Comparison of ENCODE assay signal across 19 cellular contexts in the genomic region with DNA sequence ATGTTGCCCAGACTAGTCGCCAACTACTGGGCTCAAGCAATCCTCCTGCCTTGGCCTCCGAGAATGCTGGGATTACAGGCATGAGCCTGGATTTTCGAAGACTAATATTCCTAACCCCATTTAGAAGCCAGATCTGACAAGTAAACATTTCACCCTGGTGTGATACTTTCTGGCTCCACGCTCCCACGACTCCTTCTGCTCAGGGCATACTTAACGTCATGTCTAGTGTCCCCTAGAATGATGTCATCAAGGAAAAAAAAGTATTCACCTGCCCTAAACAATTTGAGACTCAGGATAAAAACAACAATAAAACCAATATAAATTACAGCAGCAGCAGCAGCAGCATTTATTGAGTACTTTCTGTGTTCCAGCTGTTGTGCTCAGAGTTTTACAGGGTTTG. TPM values are rescaled to one million over a fixed set of nuclear protein-coding genes. Genes with fewer than 3 reads are reported as not detected.
DNase-seq lines count a peak whose midpoint lies in the region; ATAC-seq and TF ChIP-seq lines count a peak whose summit lies in the region.
"Had no signal": no experiment of that assay in that cellular context is flagged by ENCODE, and none has a peak within 500 bp of the region (broad histone marks: within the 10 kb centered on the region; RNA-seq: fewer than 3 reads in every experiment).

No MANE protein-coding gene starts in this region.

- CTCF ChIA-PET in mammary epithelial cell (lab: Charles Lee; ENCODE audit: low non-redundant PET) = no interaction called here

- no peak for TF ChIP-seq POLR2A in breast epithelium (IDR thresholded peaks at IDR 0.05)

- no peak for TF ChIP-seq CTCF in breast epithelium (IDR thresholded peaks at IDR 0.05)
- TF ChIP-seq CTCF in mammary epithelial cell (conservative IDR thresholded peaks at IDR 0.05 in 1 of 2, IDR thresholded peaks at IDR 0.05 in 1 of 2; ENCODE audit: extremely low read depth in 1 of 2, insufficient read depth in 1 of 2, low read depth in 1 of 2, low read length in 2 of 2) = no peak
- TF ChIP-seq CTCF in fibroblast of lung (conservative IDR thresholded peaks at IDR 0.05 in 1 of 2, IDR thresholded peaks at IDR 0.05 in 1 of 2; ENCODE audit: low read depth in 1 of 2, low read length in 2 of 2) = no peak
- TF ChIP-seq CTCF in osteoblast (IDR thresholded peaks at IDR 0.05; ENCODE audit: extremely low read depth, low read depth, low read length) = no peak

- dilution Hi-C loops in mammary epithelial cell (cut with HindIII; ENCODE audit: low sequenced_read_pairs) = no loop called here

- H3K4me2 ChIP-seq in mammary epithelial cell (ENCODE audit: insufficient read depth, low read depth, low read length) (no peak overlapping the region), fibroblast of lung (ENCODE audit: extremely low read depth, insufficient read depth, low read length) (peak overlapping the region; percentile 16), osteoblast (ENCODE audit: insufficient read depth, low read length) (peak overlapping the region; percentile 51)

- H3K36me3 ChIP-seq in breast epithelium (no peaks in the 10 kb centered on the region), mammary epithelial cell (ENCODE audit: insufficient read depth, low read length) (no peaks in the 10 kb centered on the region), fibroblast of lung (ENCODE audit: control insufficient read depth, insufficient read depth, low read length) (no peaks in the 10 kb centered on the region), osteoblast (ENCODE audit: insufficient read depth, low read length) (no peaks in the 10 kb centered on the region)
- H3K36me3 ChIP-seq: BLaER1 treated with 17β-estradiol and CSF1 and Interleukin-3, amounts not matched to agents 10 nM and 100 nM had no signal

- H3K4me3 ChIP-seq in breast epithelium = no peak overlapping the region
- no peak overlapping the region for H3K4me3 ChIP-seq in mammary epithelial cell (replicated peaks in 1 of 3; ENCODE audit: insufficient read depth in 1 of 3, low read depth in 2 of 3, low read length in 3 of 3)
- H3K4me3 ChIP-seq in fibroblast of lung (replicated peaks in 1 of 4; ENCODE audit: control extremely low read depth in 1 of 4, insufficient read depth in 1 of 4, low read depth in 3 of 4, low read length in 4 of 4) = no peak overlapping the region
- H3K4me3 ChIP-seq in osteoblast (ENCODE audit: insufficient read depth, low read length) = no peak overlapping the region
- H3K4me3 ChIP-seq: BLaER1 treated with 17β-estradiol and CSF1 and Interleukin-3, amounts not matched to agents 10 nM and 100 nM had no signal

- H3K27ac ChIP-seq in breast epithelium (peak overlapping the region; percentile 45 to 73), mammary epithelial cell (ENCODE audit: insufficient read depth, low read depth, low read length) (no peak overlapping the region), fibroblast of lung (ENCODE audit: insufficient read depth, low read length) (peak overlapping the region; percentile 76), osteoblast (ENCODE audit: low read depth, low read length) (peak overlapping the region; percentile 99)
- H3K27ac ChIP-seq: BLaER1 treated with 17β-estradiol and CSF1 and Interleukin-3, amounts not matched to agents 10 nM and 100 nM; foreskin keratinocyte; HL-60 had no signal

- H3K4me1 ChIP-seq in breast epithelium (no peaks in the 10 kb centered on the region), mammary epithelial cell (ENCODE audit: insufficient read depth, low read length) (peaks cover 19% of the 10 kb centered on the region), fibroblast of lung (ENCODE audit: control insufficient read depth, extremely low read depth, insufficient read depth, low read length) (peaks cover 21% of the 10 kb centered on the region), osteoblast (ENCODE audit: insufficient read depth, low read length) (peaks cover 43% of the 10 kb centered on the region)

- H3K9ac ChIP-seq in mammary epithelial cell (ENCODE audit: insufficient read depth, low read length) (no peak overlapping the region), fibroblast of lung (ENCODE audit: insufficient read depth, low read length) (peak overlapping the region; percentile 47)
- H3K9ac ChIP-seq: BLaER1 treated with 17β-estradiol and CSF1 and Interleukin-3, amounts not matched to agents 10 nM and 100 nM had no signal

- 75% methylated on average over 6 of the region's 6 CpGs for WGBS in mammary epithelial cell (ENCODE audit: low coverage, missing lambda C conversion rate)

- no TSS peak for BruUV-seq in mammary epithelial cell (replicated peaks; lab: Mats Ljungman, UMichigan)

- DNase-seq in breast epithelium (ENCODE audit: low spot score in 2 of 2) = no peak
- DNase-seq in mammary epithelial cell = no peak
- DNase-seq in fibroblast of lung (ENCODE audit: low read depth in 2 of 2) = peak; percentile 39 to 51
- DNase-seq in osteoblast (ENCODE audit: insufficient read length, low spot score, missing footprints) = no peak
- DNase-seq in NOMO-1 (lab: John Stamatoyannopoulos, UW; ENCODE audit: unreplicated experiment in 2 of 2) = no peak
- DNase-seq: 8988T; activated CD4-positive, alpha-beta memory T cell treated with anti-CD3 and anti-CD28 coated beads, Interleukin-2, amount 10 ng/mL, durations not matched to agents 7 days and 5 days; activated naive CD8-positive, alpha-beta T cell treated with anti-CD3 and anti-CD28 coated beads, Interleukin-2, amount 10 ng/mL, durations not matched to agents 7 days and 5 days; KG1; NCI-H1092 treated with DMSO at 0.1 percent for 48 hours; NCI-H748 treated with DMSO at 0.1 percent for 48 hours had no signal

- ATAC-seq in GM18520 (IDR thresholded peaks at IDR 0.05; ENCODE audit: unreplicated experiment) (no peak), HG02981 (IDR thresholded peaks at IDR 0.05; ENCODE audit: unreplicated experiment) (no peak), HG03159 (IDR thresholded peaks at IDR 0.05; ENCODE audit: unreplicated experiment) (no peak)
- ATAC-seq: Panc1 had no signal

- in situ Hi-C loops in mammary epithelial cell (cut with MboI; ENCODE audit: low sequenced_read_pairs in 2 of 2) = no loop called here

- H3K27me3 ChIP-seq in breast epithelium (no peaks in the 10 kb centered on the region), mammary epithelial cell (ENCODE audit: insufficient read depth, low read length) (no peaks in the 10 kb centered on the region), fibroblast of lung (ENCODE audit: control insufficient read depth, insufficient read depth, low read length) (no peaks in the 10 kb centered on the region), osteoblast (ENCODE audit: insufficient read depth, low read length) (no peaks in the 10 kb centered on the region)

- no peaks in the 10 kb centered on the region for H3K79me2 ChIP-seq in mammary epithelial cell (ENCODE audit: insufficient read depth, low read length)
- no peaks in the 10 kb centered on the region for H3K79me2 ChIP-seq in fibroblast of lung (ENCODE audit: control insufficient read depth, insufficient read depth, low read length)
- peaks cover 26% of the 10 kb centered on the region for H3K79me2 ChIP-seq in osteoblast (ENCODE audit: insufficient read depth, low read length)

- H2AFZ ChIP-seq in mammary epithelial cell (ENCODE audit: low read depth, low read length) (no peak overlapping the region), fibroblast of lung (ENCODE audit: low read length) (no peak overlapping the region), osteoblast (ENCODE audit: low read length) (no peak overlapping the region)

- intact Hi-C loops in breast epithelium (cut with DNase I; ENCODE audit: low total_unique reads) (no loop called here), mammary epithelial cell (cut with micrococcal nuclease) (no loop called here)

- H3K9me3 ChIP-seq in breast epithelium (no peaks in the 10 kb centered on the region), mammary epithelial cell (replicated peaks; ENCODE audit: insufficient read depth, low read length) (no peaks in the 10 kb centered on the region), fibroblast of lung (ENCODE audit: control insufficient read depth, insufficient read depth, low read depth, low read length) (no peaks in the 10 kb centered on the region), osteoblast (ENCODE audit: low read depth, low read length) (no peaks in the 10 kb centered on the region)

- no peaks in the 10 kb centered on the region for H4K20me1 ChIP-seq in mammary epithelial cell (ENCODE audit: insufficient read depth, low read length)
- H4K20me1 ChIP-seq in fibroblast of lung (ENCODE audit: control insufficient read depth, extremely low read depth, insufficient read depth, low read length) = no peaks in the 10 kb centered on the region
- no peaks in the 10 kb centered on the region for H4K20me1 ChIP-seq in osteoblast (ENCODE audit: insufficient read depth, low read length)
- H4K20me1 ChIP-seq: BLaER1 treated with 17β-estradiol and CSF1 and Interleukin-3, amounts not matched to agents 10 nM and 100 nM had no signal

RNA-seq across cellular contexts. Expression of a gene that starts 13.2 kb away (rescaled TPM):
- total RNA-seq in breast epithelium (10 to 100 TPM in 2 of 3 donors, 1 to 10 TPM in 1; 3.8 to 29.8 (median 14.6) TPM), mammary epithelial cell (10 to 100 TPM in 1 of 2 donors, 1 to 10 TPM in 1; 1.3 to 28.7 TPM), fibroblast of lung (13.1 and 22.0 TPM in 2 replicates), osteoblast (31.5 and 39.8 TPM in 2 replicates)
- polyA plus RNA-seq in mammary epithelial cell (0.20 TPM), fibroblast of lung (10.4 and 23.3 TPM in 2 replicates)
- polyA minus RNA-seq in mammary epithelial cell (not detected), fibroblast of lung (ENCODE audit: low replicate concordance) (20.0 and 45.1 TPM in 2 replicates)
- polyA plus RNA-seq in fibroblast of lung (2012) = 7.3 and 17.8 TPM in 2 replicates

RNA-seq across cellular contexts. Expression of a gene that starts 57.0 kb away (rescaled TPM):
- total RNA-seq in breast epithelium = 10 to 100 TPM in 2 of 3 donors, 1 to 10 TPM in 1; 8.8 to 16.4 (median 10.8) TPM
- total RNA-seq in mammary epithelial cell = 1 to 10 TPM; 4.6 to 4.7 TPM
- polyA plus RNA-seq in mammary epithelial cell = 0.05 TPM
- polyA minus RNA-seq in mammary epithelial cell = not detected
- total RNA-seq in fibroblast of lung = 9.2 and 10.0 TPM in 2 replicates
- polyA plus RNA-seq in fibroblast of lung = 1.0 and 1.3 TPM in 2 replicates
- polyA plus RNA-seq in fibroblast of lung (2012) = 0.70 and 1.3 TPM in 2 replicates
- not detected in 2 replicates for polyA minus RNA-seq in fibroblast of lung (ENCODE audit: low replicate concordance)
- 5.3 and 6.9 TPM in 2 replicates for total RNA-seq in osteoblast

RNA-seq across cellular contexts. Expression of a gene that starts 57.6 kb away (rescaled TPM):
- total RNA-seq in breast epithelium (not detected), mammary epithelial cell (not detected), fibroblast of lung (not detected in 2 replicates), osteoblast (0.72 TPM in 1 of 2 replicates, not detected in the other)
- polyA plus RNA-seq in mammary epithelial cell (not detected), fibroblast of lung (0.16 and 1.3 TPM in 2 replicates)
- polyA minus RNA-seq in mammary epithelial cell (not detected), fibroblast of lung (ENCODE audit: low replicate concordance) (not detected in 2 replicates)
- 1.4 TPM in 1 of 2 replicates, not detected in the other for polyA plus RNA-seq in fibroblast of lung (2012)
- total RNA-seq: activated CD4-positive, alpha-beta memory T cell treated with anti-CD3 and anti-CD28 coated beads, Interleukin-2, amount 10 ng/mL, durations not matched to agents 7 days and 5 days; activated naive CD8-positive, alpha-beta T cell treated with anti-CD3 and anti-CD28 coated beads, Interleukin-2, amount 10 ng/mL, durations not matched to agents 7 days and 5 days; foreskin keratinocyte; subcutaneous adipose tissue had no signal
- polyA plus RNA-seq: foreskin keratinocyte had no signal

Comparison
In these comparisons a context has a peak if more than half of its experiments do, and no peak if none do; other contexts are left out.
1. DNase-seq: peak in fibroblast of lung (2 of 2); none in breast epithelium (0 of 2), mammary epithelial cell (single experiment), osteoblast (single experiment) and NOMO-1 (0 of 2).